Comparison of ENCODE assay signal across 8 cellular contexts in the genomic region with DNA sequence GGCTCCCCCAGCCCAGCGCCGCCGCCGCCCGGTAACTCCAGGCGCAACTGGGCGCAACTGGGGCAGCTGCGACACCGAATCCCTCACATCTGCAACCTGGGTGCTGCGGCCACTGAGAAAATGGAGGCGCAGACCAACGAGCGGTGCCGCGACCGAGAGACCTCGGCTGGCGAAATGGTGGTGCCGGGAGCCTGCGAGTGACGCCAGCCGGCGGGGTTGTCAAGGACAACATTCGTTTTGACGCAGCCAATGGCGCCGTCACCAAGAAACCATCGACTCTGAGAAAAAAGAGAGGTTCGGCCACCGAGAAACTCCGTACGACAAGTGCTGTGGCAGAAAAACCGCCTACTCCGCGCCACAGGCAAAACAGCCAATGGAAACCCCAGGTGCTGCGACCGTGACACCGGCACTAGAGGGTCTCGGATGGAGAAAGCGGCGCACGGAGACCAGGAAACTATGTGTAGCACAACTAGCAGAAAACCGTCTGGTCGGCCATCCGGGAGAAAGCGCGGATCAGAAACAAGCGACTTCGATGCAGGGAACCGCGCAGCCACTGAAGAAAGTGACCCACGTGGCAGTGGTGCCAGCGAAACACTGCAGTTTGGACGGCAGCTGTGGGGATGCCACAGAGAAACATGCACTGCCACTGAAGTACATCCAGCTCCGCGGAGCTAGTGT.
DNase-seq lines count a peak whose midpoint lies in the region; ATAC-seq and TF ChIP-seq lines count a peak whose summit lies in the region.

No MANE protein-coding gene starts in this region.

- peak overlapping the region; percentile 98 for H3K27ac Mint-ChIP-seq in activated B cell treated with CpG ODN at 0.5 μM for 24 hours

- H3K9me3 ChIP-seq in mammary epithelial cell (replicated peaks; ENCODE audit: insufficient read depth, low read length) (peaks cover 49% of the 10 kb centered on the region), mucosa of descending colon (no peaks in the 10 kb centered on the region)

- no peaks in the 10 kb centered on the region for H3K27me3 ChIP-seq in mammary epithelial cell (ENCODE audit: insufficient read depth, low read length)

- ATAC-seq in GM21381 (IDR thresholded peaks at IDR 0.05; ENCODE audit: unreplicated experiment) (peak; percentile 28), activated B cell treated with CpG ODN at 0.5 μM for 24 hours (ENCODE audit: low read depth) (peak; percentile 35), mucosa of descending colon (peak; percentile 41)

- H3K4me3 ChIP-seq in mammary epithelial cell (replicated peaks in 1 of 3; ENCODE audit: insufficient read depth in 1 of 3, low read depth in 2 of 3, low read length in 3 of 3): peak overlapping the region in 2 of 3 experiments; percentile 33 to 38
- H3K4me3 ChIP-seq in mucosa of descending colon: peak overlapping the region; percentile 12

- peak overlapping the region; percentile 78 for H3K27ac ChIP-seq in mammary epithelial cell (ENCODE audit: insufficient read depth, low read depth, low read length)

- no peak for TF ChIP-seq CTCF in activated B cell treated with CpG ODN at 0.5 μM for 24 hours (IDR thresholded peaks at IDR 0.05)
- TF ChIP-seq CTCF in mammary epithelial cell (conservative IDR thresholded peaks at IDR 0.05 in 1 of 2, IDR thresholded peaks at IDR 0.05 in 1 of 2; ENCODE audit: extremely low read depth in 1 of 2, insufficient read depth in 1 of 2, low read depth in 1 of 2, low read length in 2 of 2): no peak
- no peak for TF ChIP-seq CTCF in mucosa of descending colon (IDR thresholded peaks at IDR 0.05)

- H3K36me3 ChIP-seq in mammary epithelial cell (ENCODE audit: insufficient read depth, low read length): no peaks in the 10 kb centered on the region
- H3K36me3 ChIP-seq in mucosa of descending colon (ENCODE audit: low read depth): no peaks in the 10 kb centered on the region

- POLR2A ChIA-PET in activated B cell treated with CpG ODN at 0.5 μM for 24 hours (lab: Charles Lee): interaction anchor here (0.6 to 9.5 kb wide), 15 partner anchors 13 to 590 kb away, joined by 3 to 248 read pairs (median 20); partner anchors contain the start of genes ANXA2R, HMGCS1, TMEM267 and ZNF131

- WGBS in mammary epithelial cell (ENCODE audit: low coverage, missing lambda C conversion rate): 20% methylated on average over 27 of the region's 56 CpGs

- H3K4me2 ChIP-seq in mammary epithelial cell (ENCODE audit: insufficient read depth, low read depth, low read length): peak overlapping the region; percentile 78

- peaks cover 33% of the 10 kb centered on the region for H3K4me1 Mint-ChIP-seq in activated B cell treated with CpG ODN at 0.5 μM for 24 hours

- no peaks in the 10 kb centered on the region for H3K79me2 ChIP-seq in mammary epithelial cell (ENCODE audit: insufficient read depth, low read length)

- peak; percentile 84 for DNase-seq in COLO668 (lab: John Stamatoyannopoulos, UW; ENCODE audit: unreplicated experiment)
- DNase-seq in Kasumi-1 (lab: John Stamatoyannopoulos, UW): peak; percentile 60 to 64
- DNase-seq in activated B cell treated with CpG ODN at 0.5 μM for 24 hours: peak; percentile 62
- DNase-seq in mammary epithelial cell: no peak
- DNase-seq in mucosa of descending colon: peak; percentile 48 to 76 (median 58)
- DNase-seq in stimulated activated naive CD4-positive, alpha-beta T cell (lab: John Stamatoyannopoulos, UW): peak; percentile 74 to 93 (median 80)
- no peak for DNase-seq in OCI-M1 (lab: John Stamatoyannopoulos, UW)

- peaks cover 12% of the 10 kb centered on the region for H3K4me1 ChIP-seq in mammary epithelial cell (ENCODE audit: insufficient read depth, low read length)
- peaks cover 32% of the 10 kb centered on the region for H3K4me1 ChIP-seq in mucosa of descending colon (ENCODE audit: low read depth)

- peak overlapping the region; percentile 94 for H3K4me3 Mint-ChIP-seq in activated B cell treated with CpG ODN at 0.5 μM for 24 hours

- peaks cover 11% of the 10 kb centered on the region for H3K36me3 Mint-ChIP-seq in activated B cell treated with CpG ODN at 0.5 μM for 24 hours (ENCODE audit: low read depth)

- CTCF ChIA-PET in activated B cell treated with CpG ODN at 0.5 μM for 24 hours (lab: Charles Lee) (interaction anchor here (0.6 to 5.3 kb wide), 8 partner anchors 42 to 533 kb away, joined by 3 to 38 read pairs (median 6); partner anchors contain the start of genes ANXA2R and TMEM267), mammary epithelial cell (lab: Charles Lee; ENCODE audit: low non-redundant PET) (no interaction called here)

- BruUV-seq in mammary epithelial cell (replicated peaks; lab: Mats Ljungman, UMichigan): TSS peak; percentile 67

- no peaks in the 10 kb centered on the region for H3K9me3 Mint-ChIP-seq in activated B cell treated with CpG ODN at 0.5 μM for 24 hours

- no peaks in the 10 kb centered on the region for H4K20me1 ChIP-seq in mammary epithelial cell (ENCODE audit: insufficient read depth, low read length)

- intact Hi-C loops in activated B cell treated with CpG ODN at 0.5 μM for 24 hours (cut with micrococcal nuclease) (loop anchor here (1.0 to 2.0 kb wide), 4 partner anchors 41 to 605 kb away; partner anchors contain the start of gene PAIP1), mammary epithelial cell (cut with micrococcal nuclease) (loop anchor here (2.0 kb wide), 2 partner anchors 33 to 89 kb away; partner anchors contain the start of gene ANXA2R), mucosa of descending colon (cut with DNase I, micrococcal nuclease) (no loop called here)

- H2AFZ ChIP-seq in mammary epithelial cell (ENCODE audit: low read depth, low read length): peak overlapping the region; percentile 91

- H3K27me3 Mint-ChIP-seq in activated B cell treated with CpG ODN at 0.5 μM for 24 hours: no peaks in the 10 kb centered on the region

- dilution Hi-C loops in mammary epithelial cell (cut with HindIII; ENCODE audit: low sequenced_read_pairs): no loop called here

- no peak overlapping the region for H3K9ac ChIP-seq in mammary epithelial cell (ENCODE audit: insufficient read depth, low read length)

- in situ Hi-C loops in mammary epithelial cell (cut with MboI; ENCODE audit: low sequenced_read_pairs in 2 of 2): no loop called here

Comparison
In these comparisons a context has a peak if more than half of its experiments do, and no peak if none do; other contexts are left out.
1. DNase-seq: peak in COLO668 (single experiment), Kasumi-1 (2 of 2), activated B cell treated with CpG ODN at 0.5 μM for 24 hours (single experiment), mucosa of descending colon (3 of 3) and stimulated activated naive CD4-positive, alpha-beta T cell (6 of 6); none in mammary epithelial cell (single experiment) and OCI-M1 (single experiment).
2. intact Hi-C loops: an anchor here in activated B cell treated with CpG ODN at 0.5 μM for 24 hours (1.0 to 2.0 kb wide) and mammary epithelial cell (2.0 kb wide); none called in mucosa of descending colon.
3. Peak in every context shown above with its lines, with median percentiles within 50 percentile points of each other: ATAC-seq.